ENCODE assay signal across 13 cellular contexts in the genomic region with DNA sequence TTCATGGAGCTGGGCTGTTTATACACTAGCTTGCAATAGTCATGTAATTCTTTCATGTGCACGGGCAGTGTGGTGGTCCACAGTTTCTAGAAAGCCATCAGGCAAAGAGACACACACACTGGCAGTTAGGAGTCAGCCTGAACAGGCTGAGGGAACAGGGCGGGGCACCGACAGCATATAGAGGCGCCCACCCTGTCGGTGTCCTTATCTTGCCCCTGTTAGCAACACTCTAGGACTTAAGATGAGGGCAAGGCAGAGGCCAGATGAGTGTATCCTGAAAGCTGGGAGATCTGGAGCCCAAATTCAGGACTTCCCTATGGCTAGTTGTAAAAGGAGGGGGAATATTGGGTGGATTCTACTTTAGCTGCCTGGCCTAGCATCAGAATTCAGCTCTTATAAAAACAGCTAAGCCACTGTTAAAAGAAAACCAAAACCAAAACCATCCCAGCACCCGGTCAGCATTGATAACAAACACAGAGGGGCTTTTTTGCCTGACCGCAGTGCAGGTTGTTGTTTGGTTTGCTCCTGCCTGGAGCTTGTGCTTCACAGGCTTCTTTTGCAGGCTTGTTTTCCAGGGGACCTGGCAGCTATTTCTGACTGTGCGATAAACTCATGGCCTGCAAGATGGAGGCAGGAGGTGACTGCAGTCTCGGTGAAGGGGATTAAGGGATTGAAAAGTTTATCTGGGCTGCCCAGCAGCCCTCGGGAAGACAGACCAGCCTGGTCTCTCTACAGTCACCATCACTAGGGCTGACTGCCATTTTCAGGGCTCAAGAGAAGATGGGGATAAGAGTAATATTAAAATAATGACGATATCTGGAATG.
A peak's percentile ranks its signal among the peaks of the same experiment; 100 is the strongest.
DNase-seq lines count a peak whose midpoint lies in the region; ATAC-seq and TF ChIP-seq lines count a peak whose summit lies in the region.
"Had no signal": no experiment of that assay in that cellular context is flagged by ENCODE, and none has a peak within 500 bp of the region (broad histone marks: within the 10 kb centered on the region; RNA-seq: fewer than 3 reads in every experiment).

No MANE protein-coding gene starts in this region.

- POLR2A ChIA-PET in activated naive CD8-positive, alpha-beta T cell treated with anti-CD3 and anti-CD28 coated beads, Interleukin-2, amount 10 ng/mL, durations not matched to agents 7 days and 5 days (lab: Charles Lee), result no interaction called here

- H3K4me3 ChIP-seq in brain microvascular endothelial cell (ENCODE audit: low read depth, low read length), result no peak overlapping the region

- H3K27me3 ChIP-seq in brain microvascular endothelial cell (replicated peaks), result no peaks in the 10 kb centered on the region

- in situ Hi-C loops in brain microvascular endothelial cell (cut with HindIII; ENCODE audit: low pct_ligation_motif_present, low sequenced_read_pairs), result no loop called here

- peaks cover 2% of the 10 kb centered on the region for H3K9me3 Mint-ChIP-seq in activated naive CD8-positive, alpha-beta T cell treated with anti-CD3 and anti-CD28 coated beads, Interleukin-2, amount 10 ng/mL, durations not matched to agents 7 days and 5 days
- peaks cover 19% of the 10 kb centered on the region for H3K9me3 Mint-ChIP-seq in chondrocyte (ENCODE audit: low read depth)

- DNase-seq in ELF-1 (ENCODE audit: low read depth, low spot score), result peak; percentile 51
- no peak for DNase-seq in activated naive CD8-positive, alpha-beta T cell treated with anti-CD3 and anti-CD28 coated beads, Interleukin-2, amount 10 ng/mL, durations not matched to agents 7 days and 5 days
- no peak for DNase-seq in omental fat pad (ENCODE audit: low spot score)
- no peak for DNase-seq in chondrocyte (ENCODE audit: low spot score)
- DNase-seq in NAMALWA (ENCODE audit: low spot score), result no peak
- no peak for DNase-seq in brain microvascular endothelial cell
- DNase-seq: DMS 273 treated with DMSO at 0.1 percent for 48 hours, islet precursor cell, NCI-H187 treated with DMSO at 0.1 percent for 48 hours had no signal

- peak overlapping the region; percentile 28 for H3K4me3 Mint-ChIP-seq in activated naive CD8-positive, alpha-beta T cell treated with anti-CD3 and anti-CD28 coated beads, Interleukin-2, amount 10 ng/mL, durations not matched to agents 7 days and 5 days
- no peak overlapping the region for H3K4me3 Mint-ChIP-seq in chondrocyte (ENCODE audit: unreplicated experiment)
- H3K4me3 Mint-ChIP-seq: dendritic cell treated with granulocyte-macrophage colony-stimulating factor and Interleukin-4, amounts not matched to agents 40 ng/mL and 50 ng/mL, for 4 days; WTC11 had no signal

- H3K27ac Mint-ChIP-seq in activated naive CD8-positive, alpha-beta T cell treated with anti-CD3 and anti-CD28 coated beads, Interleukin-2, amount 10 ng/mL, durations not matched to agents 7 days and 5 days, result peak overlapping the region; percentile 77
- no peak overlapping the region for H3K27ac Mint-ChIP-seq in chondrocyte (ENCODE audit: unreplicated experiment)
- H3K27ac Mint-ChIP-seq: dendritic cell treated with granulocyte-macrophage colony-stimulating factor and Interleukin-4, amounts not matched to agents 40 ng/mL and 50 ng/mL, for 4 days; WTC11 had no signal

- H3K36me3 ChIP-seq in brain microvascular endothelial cell (replicated peaks), result no peaks in the 10 kb centered on the region

- peaks cover 9% of the 10 kb centered on the region for H3K4me1 Mint-ChIP-seq in activated naive CD8-positive, alpha-beta T cell treated with anti-CD3 and anti-CD28 coated beads, Interleukin-2, amount 10 ng/mL, durations not matched to agents 7 days and 5 days
- H3K4me1 Mint-ChIP-seq in chondrocyte (ENCODE audit: low read depth), result no peaks in the 10 kb centered on the region

- H3K36me3 Mint-ChIP-seq in activated naive CD8-positive, alpha-beta T cell treated with anti-CD3 and anti-CD28 coated beads, Interleukin-2, amount 10 ng/mL, durations not matched to agents 7 days and 5 days, result no peaks in the 10 kb centered on the region
- peaks cover 5% of the 10 kb centered on the region for H3K36me3 Mint-ChIP-seq in chondrocyte (ENCODE audit: low read depth)
- H3K36me3 Mint-ChIP-seq: WTC11 had no signal

- TF ChIP-seq CTCF in omental fat pad (IDR thresholded peaks at IDR 0.05) (no peak), chondrocyte (IDR thresholded peaks at IDR 0.05) (no peak), brain microvascular endothelial cell (IDR thresholded peaks at IDR 0.05; ENCODE audit: low read depth, low read length, missing control alignments) (no peak)

- H3K27ac ChIP-seq in brain microvascular endothelial cell, result no peak overlapping the region

- H3K27me3 Mint-ChIP-seq in activated naive CD8-positive, alpha-beta T cell treated with anti-CD3 and anti-CD28 coated beads, Interleukin-2, amount 10 ng/mL, durations not matched to agents 7 days and 5 days, result no peaks in the 10 kb centered on the region
- H3K27me3 Mint-ChIP-seq in chondrocyte (ENCODE audit: low read depth), result peaks cover 5% of the 10 kb centered on the region

- ATAC-seq in GM19372 (IDR thresholded peaks at IDR 0.05; ENCODE audit: low read depth, unreplicated experiment) (peak; percentile 63), HG03159 (IDR thresholded peaks at IDR 0.05; ENCODE audit: unreplicated experiment) (peak; percentile 76), omental fat pad (ENCODE audit: low FRiP score) (no peak)
- peak; percentile 33 for ATAC-seq in activated naive CD8-positive, alpha-beta T cell treated with anti-CD3 and anti-CD28 coated beads, Interleukin-2, amount 10 ng/mL, durations not matched to agents 7 days and 5 days (ENCODE audit: low read depth)
- ATAC-seq: WTC11 had no signal
